Comparison of ENCODE assay signal across 5 cellular contexts in the genomic region with DNA sequence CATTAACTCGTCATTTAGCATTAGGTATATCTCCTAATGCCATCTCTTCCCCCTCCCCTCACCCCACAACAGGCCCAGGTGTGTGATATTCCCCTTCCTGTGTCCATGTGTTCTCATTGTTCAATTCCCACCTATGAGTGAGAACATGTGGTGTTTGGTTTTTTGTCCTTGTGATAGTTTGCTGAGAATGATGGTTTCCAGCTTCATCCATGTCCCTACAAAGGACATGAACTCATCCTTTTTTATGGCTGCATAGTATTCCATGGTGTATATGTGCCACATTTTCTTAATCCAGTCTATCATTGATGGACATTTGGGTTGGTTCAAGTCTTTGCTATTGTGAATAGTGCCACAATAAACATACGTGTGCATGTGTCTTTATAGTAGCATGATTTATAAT. TPM values are rescaled to one million over a fixed set of nuclear protein-coding genes. Genes with fewer than 3 reads are reported as not detected.
"Had no signal": no experiment of that assay in that cellular context is flagged by ENCODE, and none has a peak within 500 bp of the region (broad histone marks: within the 10 kb centered on the region; RNA-seq: fewer than 3 reads in every experiment).

No MANE protein-coding gene starts in this region.

RNA-seq across cellular contexts. Expression of a gene that starts 13.3 kb away (rescaled TPM):
- total RNA-seq: HT-29 had no signal
- polyA plus RNA-seq: IgD-negative memory B cell had no signal

RNA-seq across cellular contexts. Expression of a gene that starts 13.5 kb away (rescaled TPM):
- total RNA-seq: HepG2, HT-29, HT1080, IMR-90 had no signal
- polyA plus RNA-seq: HepG2, IgD-negative memory B cell, IMR-90 had no signal
